ENCODE assay signal across 25 cellular contexts in genomic region chr1:5617179-5618015, GRCh38.
"Had no signal": no experiment of that assay in that cellular context is flagged by ENCODE, and none has a peak within 500 bp of the region (broad histone marks: within the 10 kb centered on the region; RNA-seq: fewer than 3 reads in every experiment).

No MANE protein-coding gene starts in this region.

- H3K36me3 ChIP-seq: breast epithelium, esophagus squamous epithelium, ovary, prostate gland, spleen, tibial artery, upper lobe of right lung had no signal

- H3K36me3 Mint-ChIP-seq: stimulated activated effector memory CD8-positive, alpha-beta T cell treated with anti-CD3 and anti-CD28 coated beads, Interleukin-12 subunit alpha, Interleukin-12 subunit beta, amount 100 ng/mL, for 72 hours had no signal

- H3K27ac Mint-ChIP-seq: activated T-helper 17 cell treated with anti-CD3 and anti-CD28 coated beads, Interleukin-2, amount 50 U/mL, for 72 hours; dendritic cell treated with granulocyte-macrophage colony-stimulating factor and Interleukin-4, amounts not matched to agents 40 ng/mL and 50 ng/mL, for 4 days; nephron; stimulated activated effector memory CD8-positive, alpha-beta T cell treated with anti-CD3 and anti-CD28 coated beads, Interleukin-12 subunit alpha, Interleukin-12 subunit beta, amount 100 ng/mL, for 72 hours had no signal

- H3K27ac ChIP-seq: breast epithelium, esophagus squamous epithelium, ovary, prostate gland, SK-N-MC, spleen, tibial artery, upper lobe of right lung had no signal

- H3K27me3 ChIP-seq: ovary had no signal

- H3K4me3 Mint-ChIP-seq: activated T-cell treated with anti-CD3 and anti-CD28 coated beads, Interleukin-2, amount 50 U/mL, for 4 hours; activated T-helper 17 cell treated with anti-CD3 and anti-CD28 coated beads, Interleukin-2, amount 50 U/mL, for 72 hours; dendritic cell treated with granulocyte-macrophage colony-stimulating factor and Interleukin-4, amounts not matched to agents 40 ng/mL and 50 ng/mL, for 4 days; stimulated activated effector memory CD8-positive, alpha-beta T cell treated with anti-CD3 and anti-CD28 coated beads, Interleukin-12 subunit alpha, Interleukin-12 subunit beta, amount 100 ng/mL, for 72 hours; stimulated activated naive CD8-positive, alpha-beta T cell treated with anti-CD3 and anti-CD28 coated beads, Interleukin-15, amount 100 ng/mL, for 72 hours had no signal

- H3K4me1 Mint-ChIP-seq: activated T-helper 17 cell treated with anti-CD3 and anti-CD28 coated beads, Interleukin-2, amount 50 U/mL, for 72 hours; stimulated activated effector memory CD8-positive, alpha-beta T cell treated with anti-CD3 and anti-CD28 coated beads, Interleukin-12 subunit alpha, Interleukin-12 subunit beta, amount 100 ng/mL, for 72 hours; stimulated activated naive CD8-positive, alpha-beta T cell treated with anti-CD3 and anti-CD28 coated beads, Interleukin-15, amount 100 ng/mL, for 72 hours had no signal

- ATAC-seq: activated T-cell treated with anti-CD3 and anti-CD28 coated beads, Interleukin-2, amount 50 U/mL, for 4 hours; activated T-helper 17 cell treated with anti-CD3 and anti-CD28 coated beads, Interleukin-2, amount 50 U/mL, for 72 hours; left ventricle myocardium superior; stimulated activated effector memory CD8-positive, alpha-beta T cell treated with anti-CD3 and anti-CD28 coated beads, Interleukin-12 subunit alpha, Interleukin-12 subunit beta, amount 100 ng/mL, for 72 hours; stimulated activated naive CD8-positive, alpha-beta T cell treated with anti-CD3 and anti-CD28 coated beads, Interleukin-15, amount 100 ng/mL, for 72 hours; upper lobe of right lung had no signal

- H3K9me3 ChIP-seq: breast epithelium, esophagus squamous epithelium, ovary, prostate gland, tibial artery, upper lobe of right lung had no signal

- H3K4me1 ChIP-seq: breast epithelium, prostate gland, spleen, tibial artery, upper lobe of right lung had no signal

- H3K4me3 ChIP-seq: breast epithelium, esophagus squamous epithelium, ovary, prostate gland, SK-N-MC, spleen, tibial artery, upper lobe of right lung had no signal

- H3K9me3 Mint-ChIP-seq: activated T-cell treated with anti-CD3 and anti-CD28 coated beads, Interleukin-2, amount 50 U/mL, for 4 hours; activated T-helper 17 cell treated with anti-CD3 and anti-CD28 coated beads, Interleukin-2, amount 50 U/mL, for 72 hours; dendritic cell treated with granulocyte-macrophage colony-stimulating factor and Interleukin-4, amounts not matched to agents 40 ng/mL and 50 ng/mL, for 4 days; stimulated activated effector memory CD8-positive, alpha-beta T cell treated with anti-CD3 and anti-CD28 coated beads, Interleukin-12 subunit alpha, Interleukin-12 subunit beta, amount 100 ng/mL, for 72 hours; stimulated activated naive CD8-positive, alpha-beta T cell treated with anti-CD3 and anti-CD28 coated beads, Interleukin-15, amount 100 ng/mL, for 72 hours had no signal

- DNase-seq: activated CD4-positive, alpha-beta T cell treated with anti-CD3 and anti-CD28 coated beads for 4 hours; activated CD4-positive, alpha-beta T cell treated with anti-CD3 and anti-CD28 coated beads, Interleukin-2, amount 50 U/mL, for 4 hours; activated CD4-positive, CD25-positive, alpha-beta regulatory T cell; activated gamma-delta T cell treated with Interleukin-2 at 50 U/mL for 16 hours; activated naive CD4-positive, alpha-beta T cell treated with anti-CD3 and anti-CD28 coated beads, Interleukin-2, amount 50 U/mL, for 16 hours; activated T-cell treated with anti-CD3 and anti-CD28 coated beads, Interleukin-2, amount 50 U/mL, for 4 hours; amniotic stem cell; central memory CD4-positive, alpha-beta T cell; esophagus squamous epithelium; foreskin melanocyte; left ventricle myocardium superior; ovary; spleen; stimulated activated CD4-positive, alpha-beta T cell treated with anti-CD3 and anti-CD28 coated beads, Interleukin-4, amount 100 ng/mL, for 1 hour; stimulated activated naive CD8-positive, alpha-beta T cell treated with anti-CD3 and anti-CD28 coated beads, Interleukin-15, amount 100 ng/mL, for 72 hours; substantia nigra; tibial artery; upper lobe of right lung had no signal
